1 cellular context compared by ENCODE assay signal in genomic region chr2:128458438-128458837, GRCh38.
TF ChIP-seq lines count a peak whose summit lies in the region.

No MANE protein-coding gene starts in this region.

TF ChIP-seq in GM23338, 12 proteins besides CTCF, POLR2A, EP300 and RAD21 (continued from another document):
- TF ChIP-seq ZNF462 (CRISPR knock-in tag; IDR thresholded peaks at IDR 0.05) = no peak
